In the genomic region with DNA sequence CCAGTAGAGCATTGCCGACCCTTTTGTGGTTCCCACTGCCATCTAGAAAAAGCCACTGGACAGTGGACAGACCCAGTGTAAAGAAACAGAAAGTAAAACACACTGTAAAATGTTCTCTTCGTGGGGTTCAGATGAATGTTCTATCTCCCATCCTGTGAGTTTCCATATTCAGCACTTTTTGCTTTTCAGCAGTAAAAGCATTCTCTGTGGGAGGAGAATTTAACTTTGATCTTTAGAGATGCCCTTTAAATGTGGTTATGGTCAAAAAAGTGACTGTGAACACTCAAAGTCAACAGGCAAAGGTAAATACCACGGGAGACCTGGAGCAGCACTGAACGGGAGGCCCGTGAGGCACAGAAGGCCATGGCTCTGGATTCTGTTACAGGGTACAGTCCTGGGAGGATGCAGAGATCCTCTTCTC, we compare ENCODE assay signal across 19 cellular contexts. TPM values are rescaled to one million over a fixed set of nuclear protein-coding genes. Genes with fewer than 3 reads are reported as not detected.
DNase-seq lines count a peak whose midpoint lies in the region; ATAC-seq and TF ChIP-seq lines count a peak whose summit lies in the region.
"Had no signal": no experiment of that assay in that cellular context is flagged by ENCODE, and none has a peak within 500 bp of the region (broad histone marks: within the 10 kb centered on the region; RNA-seq: fewer than 3 reads in every experiment).

No MANE protein-coding gene starts in this region.

- no peak overlapping the region for H3K23ac ChIP-seq in mesendoderm (ENCODE audit: low read length)

- WGBS in hepatocyte (ENCODE audit: low lambda C conversion rate, missing lambda C conversion rate), result 35% methylated on average over 5 of the region's 5 CpGs
- no CpG with 5 or more reads among the region's 5 CpGs for WGBS in mesendoderm (ENCODE audit: extremely low coverage, insufficient coverage, low lambda C conversion rate)

- no peak overlapping the region for H3K4me2 ChIP-seq in hepatocyte
- no peak overlapping the region for H3K4me2 ChIP-seq in mesendoderm (ENCODE audit: low read length)

- H2BK15ac ChIP-seq in mesendoderm (replicated peaks; ENCODE audit: low read depth), result no peak overlapping the region

- H3K18ac ChIP-seq in mesendoderm (ENCODE audit: low read length), result no peak overlapping the region

- POLR2A ChIA-PET in WTC11 (lab: Charles Lee), result no interaction called here

- peak overlapping the region; percentile 44 for H3K4me3 Mint-ChIP-seq in activated CD8-positive, alpha-beta memory T cell treated with anti-CD3 and anti-CD28 coated beads, Interleukin-2, amount 10 ng/mL, durations not matched to agents 7 days and 5 days
- H3K4me3 Mint-ChIP-seq in T-helper 1 cell treated with Interleukin-12 subunit alpha and Interleukin-12 subunit beta and Interleukin-4 antibody, amounts not matched to agents 30 μg/mL and 1 μg/mL, for 36 hours, result peak overlapping the region; percentile 56
- H3K4me3 Mint-ChIP-seq in stimulated activated memory B cell treated with anti-CD40 and anti-IgM and Interleukin-4, amounts not matched to agents 10 μg/mL and 1 μg/mL and 100 μg/mL, for 72 hours, result peak overlapping the region; percentile 29
- no peak overlapping the region for H3K4me3 Mint-ChIP-seq in WTC11

- no peaks in the 10 kb centered on the region for H3K79me1 ChIP-seq in mesendoderm (ENCODE audit: low read length)

- no peaks in the 10 kb centered on the region for H3K9me3 ChIP-seq in effector memory CD4-positive, alpha-beta T cell (ENCODE audit: control insufficient read depth, low read length)
- no peaks in the 10 kb centered on the region for H3K9me3 ChIP-seq in hepatocyte (ENCODE audit: low read depth)
- H3K9me3 ChIP-seq: ascending aorta, gastrocnemius medialis, prostate gland had no signal

- CTCF ChIA-PET in activated CD8-positive, alpha-beta memory T cell treated with anti-CD3 and anti-CD28 coated beads, Interleukin-2, amount 10 ng/mL, durations not matched to agents 7 days and 5 days (lab: Charles Lee), result no interaction called here
- CTCF ChIA-PET in WTC11 (lab: Charles Lee), result interaction anchor here (1.8 kb wide), 1 partner anchor 29 kb away, joined by 4 read pairs; no protein-coding TSS in a partner anchor

- H3K9me2 ChIP-seq in hepatocyte (replicated peaks; ENCODE audit: insufficient read depth), result no peaks in the 10 kb centered on the region

- no peak overlapping the region for H4K5ac ChIP-seq in mesendoderm (ENCODE audit: low read length)

- no peaks in the 10 kb centered on the region for H4K20me1 ChIP-seq in hepatocyte (ENCODE audit: insufficient read depth, poor library complexity, severe bottlenecking)

- H4K8ac ChIP-seq in mesendoderm (ENCODE audit: low read depth, low read length), result no peak overlapping the region

- H3K79me2 ChIP-seq in hepatocyte (no peaks in the 10 kb centered on the region), mesendoderm (ENCODE audit: control insufficient read depth, insufficient read depth, low read length) (no peaks in the 10 kb centered on the region)

- H3K4me1 ChIP-seq in effector memory CD4-positive, alpha-beta T cell (ENCODE audit: control insufficient read depth, insufficient read depth, low read length, poor library complexity, severe bottlenecking), result peaks cover 37% of the 10 kb centered on the region
- no peaks in the 10 kb centered on the region for H3K4me1 ChIP-seq in hepatocyte (ENCODE audit: insufficient read depth)
- no peaks in the 10 kb centered on the region for H3K4me1 ChIP-seq in mesendoderm (ENCODE audit: control insufficient read depth, low read depth, low read length)
- H3K4me1 ChIP-seq: ascending aorta, gastrocnemius medialis, prostate gland had no signal

- peak overlapping the region; percentile 38 for H3K27ac ChIP-seq in effector memory CD4-positive, alpha-beta T cell (ENCODE audit: insufficient read depth, low read length, poor library complexity, severe bottlenecking)
- H3K27ac ChIP-seq in hepatocyte (no peak overlapping the region), mesendoderm (ENCODE audit: low read depth, low read length) (no peak overlapping the region)
- H3K27ac ChIP-seq: ascending aorta, coronary artery, epithelial cell of prostate, gastrocnemius medialis, prostate gland had no signal

- no peak overlapping the region for H3K56ac ChIP-seq in mesendoderm (ENCODE audit: low read length)

- H2BK120ac ChIP-seq in mesendoderm (ENCODE audit: low read depth, low read length), result no peak overlapping the region

- peak; percentile 49 for ATAC-seq in activated CD8-positive, alpha-beta memory T cell treated with anti-CD3 and anti-CD28 coated beads, Interleukin-2, amount 10 ng/mL, durations not matched to agents 7 days and 5 days
- ATAC-seq in stimulated activated memory B cell treated with anti-CD40 and anti-IgM and Interleukin-4, amounts not matched to agents 10 μg/mL and 1 μg/mL and 100 μg/mL, for 72 hours, result peak; percentile 39
- ATAC-seq in WTC11, result no peak
- ATAC-seq: gastrocnemius medialis, left lobe of liver had no signal

- H2AK5ac ChIP-seq in mesendoderm (ENCODE audit: low read length), result no peak overlapping the region

- peak overlapping the region; percentile 44 for H3K4me3 ChIP-seq in effector memory CD4-positive, alpha-beta T cell (ENCODE audit: insufficient read depth, low read depth, low read length, poor library complexity, severe bottlenecking)
- H3K4me3 ChIP-seq in hepatocyte (no peak overlapping the region), mesendoderm (ENCODE audit: low read length) (no peak overlapping the region)
- H3K4me3 ChIP-seq: ascending aorta, coronary artery, gastrocnemius medialis, prostate gland had no signal

- H3K9me3 Mint-ChIP-seq in activated CD8-positive, alpha-beta memory T cell treated with anti-CD3 and anti-CD28 coated beads, Interleukin-2, amount 10 ng/mL, durations not matched to agents 7 days and 5 days (ENCODE audit: low read depth), result no peaks in the 10 kb centered on the region
- no peaks in the 10 kb centered on the region for H3K9me3 Mint-ChIP-seq in T-helper 1 cell treated with Interleukin-12 subunit alpha and Interleukin-12 subunit beta and Interleukin-4 antibody, amounts not matched to agents 30 μg/mL and 1 μg/mL, for 36 hours
- H3K9me3 Mint-ChIP-seq in stimulated activated memory B cell treated with anti-CD40 and anti-IgM and Interleukin-4, amounts not matched to agents 10 μg/mL and 1 μg/mL and 100 μg/mL, for 72 hours, result no peaks in the 10 kb centered on the region
- H3K9me3 Mint-ChIP-seq in WTC11, result no peaks in the 10 kb centered on the region

- H3K27ac Mint-ChIP-seq in activated CD8-positive, alpha-beta memory T cell treated with anti-CD3 and anti-CD28 coated beads, Interleukin-2, amount 10 ng/mL, durations not matched to agents 7 days and 5 days, result peak overlapping the region; percentile 82
- peak overlapping the region; percentile 80 for H3K27ac Mint-ChIP-seq in T-helper 1 cell treated with Interleukin-12 subunit alpha and Interleukin-12 subunit beta and Interleukin-4 antibody, amounts not matched to agents 30 μg/mL and 1 μg/mL, for 36 hours
- peak overlapping the region; percentile 79 for H3K27ac Mint-ChIP-seq in stimulated activated memory B cell treated with anti-CD40 and anti-IgM and Interleukin-4, amounts not matched to agents 10 μg/mL and 1 μg/mL and 100 μg/mL, for 72 hours
- H3K27ac Mint-ChIP-seq in WTC11, result no peak overlapping the region

- peaks cover 11% of the 10 kb centered on the region for H3K36me3 ChIP-seq in effector memory CD4-positive, alpha-beta T cell (ENCODE audit: control insufficient read depth, insufficient read depth, low read length)
- H3K36me3 ChIP-seq in hepatocyte (replicated peaks; ENCODE audit: insufficient read depth, low read depth) (no peaks in the 10 kb centered on the region), mesendoderm (ENCODE audit: control insufficient read depth, insufficient read depth, low read length) (no peaks in the 10 kb centered on the region)
- H3K36me3 ChIP-seq: ascending aorta, gastrocnemius medialis, prostate gland had no signal

- DNase-seq in activated CD8-positive, alpha-beta memory T cell treated with anti-CD3 and anti-CD28 coated beads, Interleukin-2, amount 10 ng/mL, durations not matched to agents 7 days and 5 days, result no peak
- no peak for DNase-seq in activated CD8-positive, alpha-beta memory T cell treated with anti-CD3 and anti-CD28 coated beads for 24 hours
- no peak for DNase-seq in effector memory CD4-positive, alpha-beta T cell
- DNase-seq in hepatocyte (ENCODE audit: low spot score) (no peak), WTC11 (ENCODE audit: low spot score) (no peak), mesendoderm (no peak)
- DNase-seq: EL; gastrocnemius medialis; KBM-7; NCI-H2171 treated with DMSO at 0.1 percent for 48 hours; NCI-H82; stimulated activated naive CD4-positive, alpha-beta T cell treated with Interleukin-2 at 50 U/mL for 16 hours had no signal

- no peak overlapping the region for H3K9ac ChIP-seq in mesendoderm (ENCODE audit: low read length)

- H3K4me1 Mint-ChIP-seq in activated CD8-positive, alpha-beta memory T cell treated with anti-CD3 and anti-CD28 coated beads, Interleukin-2, amount 10 ng/mL, durations not matched to agents 7 days and 5 days, result peaks cover 56% of the 10 kb centered on the region
- peaks cover 51% of the 10 kb centered on the region for H3K4me1 Mint-ChIP-seq in T-helper 1 cell treated with Interleukin-12 subunit alpha and Interleukin-12 subunit beta and Interleukin-4 antibody, amounts not matched to agents 30 μg/mL and 1 μg/mL, for 36 hours (ENCODE audit: low read depth)
- H3K4me1 Mint-ChIP-seq in stimulated activated memory B cell treated with anti-CD40 and anti-IgM and Interleukin-4, amounts not matched to agents 10 μg/mL and 1 μg/mL and 100 μg/mL, for 72 hours, result peaks cover 66% of the 10 kb centered on the region
- H3K4me1 Mint-ChIP-seq in WTC11, result peaks cover 20% of the 10 kb centered on the region

- H3K27me3 ChIP-seq in effector memory CD4-positive, alpha-beta T cell (replicated peaks; ENCODE audit: control insufficient read depth, insufficient read depth, low read length, poor library complexity, severe bottlenecking), result no peaks in the 10 kb centered on the region
- H3K27me3 ChIP-seq in hepatocyte (no peaks in the 10 kb centered on the region), mesendoderm (ENCODE audit: insufficient read depth, low read length, poor library complexity) (no peaks in the 10 kb centered on the region)
- H3K27me3 ChIP-seq: ascending aorta, gastrocnemius medialis had no signal

- H2AFZ ChIP-seq in hepatocyte, result no peak overlapping the region

- no peaks in the 10 kb centered on the region for H3K27me3 Mint-ChIP-seq in activated CD8-positive, alpha-beta memory T cell treated with anti-CD3 and anti-CD28 coated beads, Interleukin-2, amount 10 ng/mL, durations not matched to agents 7 days and 5 days
- no peaks in the 10 kb centered on the region for H3K27me3 Mint-ChIP-seq in T-helper 1 cell treated with Interleukin-12 subunit alpha and Interleukin-12 subunit beta and Interleukin-4 antibody, amounts not matched to agents 30 μg/mL and 1 μg/mL, for 36 hours (ENCODE audit: low read depth)
- no peaks in the 10 kb centered on the region for H3K27me3 Mint-ChIP-seq in stimulated activated memory B cell treated with anti-CD40 and anti-IgM and Interleukin-4, amounts not matched to agents 10 μg/mL and 1 μg/mL and 100 μg/mL, for 72 hours
- peaks cover 12% of the 10 kb centered on the region for H3K27me3 Mint-ChIP-seq in WTC11 (ENCODE audit: low read depth)

- TF ChIP-seq CTCF in hepatocyte (IDR thresholded peaks at IDR 0.05; ENCODE audit: poor library complexity), result no peak
- no peak for TF ChIP-seq CTCF in WTC11 (IDR thresholded peaks at IDR 0.05)

- no peak overlapping the region for H3K4ac ChIP-seq in mesendoderm (ENCODE audit: low read depth, low read length)

- H3K36me3 Mint-ChIP-seq in activated CD8-positive, alpha-beta memory T cell treated with anti-CD3 and anti-CD28 coated beads, Interleukin-2, amount 10 ng/mL, durations not matched to agents 7 days and 5 days, result peaks cover 46% of the 10 kb centered on the region
- peaks cover 28% of the 10 kb centered on the region for H3K36me3 Mint-ChIP-seq in T-helper 1 cell treated with Interleukin-12 subunit alpha and Interleukin-12 subunit beta and Interleukin-4 antibody, amounts not matched to agents 30 μg/mL and 1 μg/mL, for 36 hours (ENCODE audit: low read depth)
- H3K36me3 Mint-ChIP-seq in stimulated activated memory B cell treated with anti-CD40 and anti-IgM and Interleukin-4, amounts not matched to agents 10 μg/mL and 1 μg/mL and 100 μg/mL, for 72 hours, result peaks cover 38% of the 10 kb centered on the region
- no peaks in the 10 kb centered on the region for H3K36me3 Mint-ChIP-seq in WTC11

- H2BK5ac ChIP-seq in mesendoderm (ENCODE audit: low read length), result no peak overlapping the region

RNA-seq across cellular contexts. Expression of a gene that starts 53.9 kb away (rescaled TPM):
- 100 to 1,000 TPM in 1 of 2 experiments, 10 to 100 TPM in 1; 85.0 to 105 TPM for total RNA-seq in activated CD8-positive, alpha-beta memory T cell treated with anti-CD3 and anti-CD28 coated beads, Interleukin-2, amount 10 ng/mL, durations not matched to agents 7 days and 5 days
- 3.7 and 8.5 TPM in 2 replicates for total RNA-seq in hepatocyte
- polyA plus RNA-seq in hepatocyte, result 1.4 and 2.4 TPM in 2 replicates
- 0.39 to 0.63 TPM (median 0.44 TPM) in 3 replicates for total RNA-seq in WTC11 (2021)
- 0.21 TPM for polyA plus RNA-seq in mesendoderm (2013, experiment 1 of 2)
- polyA plus RNA-seq in mesendoderm (2013, experiment 2 of 2), result 0.25 TPM
